Comparison of ENCODE assay signal across 10 cellular contexts in the genomic region with DNA sequence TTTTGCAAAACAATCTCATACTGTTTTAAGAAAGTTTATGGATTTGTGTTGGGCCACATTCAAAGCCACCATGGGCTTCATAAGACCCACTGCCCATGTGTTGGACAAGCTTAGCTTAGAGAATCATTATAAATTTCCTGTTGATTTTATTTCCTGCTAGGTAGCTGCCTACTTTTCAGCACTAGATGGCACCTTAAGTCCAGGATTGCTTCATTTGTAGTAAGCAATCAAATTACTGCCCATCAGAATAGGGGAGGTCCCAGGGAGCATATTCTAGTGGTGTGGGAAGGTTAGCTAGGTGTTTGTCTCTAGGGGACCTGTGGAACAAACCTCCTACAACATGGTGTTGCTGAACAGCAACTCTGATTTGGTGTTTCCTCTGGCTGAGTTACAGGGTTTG. TPM values are rescaled to one million over a fixed set of nuclear protein-coding genes. Genes with fewer than 3 reads are reported as not detected.
DNase-seq lines count a peak whose midpoint lies in the region; ATAC-seq and TF ChIP-seq lines count a peak whose summit lies in the region.
"Had no signal": no experiment of that assay in that cellular context is flagged by ENCODE, and none has a peak within 500 bp of the region (broad histone marks: within the 10 kb centered on the region; RNA-seq: fewer than 3 reads in every experiment).

No MANE protein-coding gene starts in this region.

- TF ChIP-seq CTCF in heart right ventricle (IDR thresholded peaks at IDR 0.05), result peak in 5 of 9 donors; percentile 18 to 44 (median 38)
- peak in 2 of 3 experiments; percentile 6 to 14 for TF ChIP-seq CTCF in esophagus muscularis mucosa (IDR thresholded peaks at IDR 0.05)
- peak in 3 of 7 experiments; percentile 7 to 25 (median 12) for TF ChIP-seq CTCF in body of pancreas (IDR thresholded peaks at IDR 0.05)

- peaks cover 2% of the 10 kb centered on the region in 2 donors for H3K9me3 Mint-ChIP-seq in activated T-cell treated with anti-CD3 and anti-CD28 coated beads, Interleukin-2, amount 50 U/mL, for 72 hours

- H3K36me3 Mint-ChIP-seq in activated T-cell treated with anti-CD3 and anti-CD28 coated beads, Interleukin-2, amount 50 U/mL, for 72 hours (ENCODE audit: insufficient read depth in 2 of 2), result peaks cover 1 to 3% of the 10 kb centered on the region in 2 donors
- H3K36me3 Mint-ChIP-seq: CD14-positive monocyte had no signal

- intact Hi-C loops in heart right ventricle (cut with DNase I) (no loop called here), left cardiac atrium (cut with DNase I) (no loop called here), esophagus muscularis mucosa (cut with DNase I) (no loop called here), body of pancreas (cut with DNase I) (no loop called here)

- no peak for TF ChIP-seq EP300 in esophagus muscularis mucosa (IDR thresholded peaks at IDR 0.05)

- H3K4me1 ChIP-seq in heart right ventricle (no peaks in the 10 kb centered on the region), esophagus muscularis mucosa (no peaks in the 10 kb centered on the region), body of pancreas (no peaks in the 10 kb centered on the region)
- H3K4me1 ChIP-seq: upper lobe of left lung had no signal

- no peaks in the 10 kb centered on the region for H3K36me3 ChIP-seq in heart right ventricle
- H3K36me3 ChIP-seq in esophagus muscularis mucosa, result no peaks in the 10 kb centered on the region
- H3K36me3 ChIP-seq in body of pancreas (replicated peaks in 1 of 2; ENCODE audit: insufficient read depth in 1 of 2, low read depth in 2 of 2), result no peaks in the 10 kb centered on the region
- H3K36me3 ChIP-seq: upper lobe of left lung had no signal

- H3K27ac Mint-ChIP-seq in activated T-cell treated with anti-CD3 and anti-CD28 coated beads, Interleukin-2, amount 50 U/mL, for 72 hours, result no peak overlapping the region

- no peak overlapping the region for H3K4me3 Mint-ChIP-seq in activated T-cell treated with anti-CD3 and anti-CD28 coated beads, Interleukin-2, amount 50 U/mL, for 72 hours
- H3K4me3 Mint-ChIP-seq: CD14-positive monocyte had no signal

- peaks cover 12% of the 10 kb centered on the region for H3K27me3 Mint-ChIP-seq in activated T-cell treated with anti-CD3 and anti-CD28 coated beads, Interleukin-2, amount 50 U/mL, for 72 hours (ENCODE audit: low read depth)

- no peak for TF ChIP-seq POLR2A in esophagus muscularis mucosa (IDR thresholded peaks at IDR 0.05; ENCODE audit: low read depth)
- no peak for TF ChIP-seq POLR2A in body of pancreas (IDR thresholded peaks at IDR 0.05)

- H3K4me1 Mint-ChIP-seq in activated T-cell treated with anti-CD3 and anti-CD28 coated beads, Interleukin-2, amount 50 U/mL, for 72 hours (ENCODE audit: low read depth), result no peaks in the 10 kb centered on the region
- H3K4me1 Mint-ChIP-seq: CD14-positive monocyte had no signal

- DNase-seq in heart right ventricle (no peak), left cardiac atrium (no peak), NCI-H774 (lab: John Stamatoyannopoulos, UW) (peak; percentile 26), esophagus muscularis mucosa (ENCODE audit: extremely low spot score) (no peak), body of pancreas (no peak), NCI-H526 treated with DMSO at 0.1 percent for 48 hours (lab: John Stamatoyannopoulos, UW) (no peak)
- DNase-seq in activated T-cell treated with anti-CD3 and anti-CD28 coated beads, Interleukin-2, amount 50 U/mL, for 72 hours, result no peak
- DNase-seq: upper lobe of left lung had no signal

- ATAC-seq in heart right ventricle (no peak), left cardiac atrium (no peak), HG02610 (IDR thresholded peaks at IDR 0.05; ENCODE audit: unreplicated experiment) (no peak), body of pancreas (no peak)
- no peak for ATAC-seq in activated T-cell treated with anti-CD3 and anti-CD28 coated beads, Interleukin-2, amount 50 U/mL, for 72 hours (replicated peaks in 1 of 2)

- H3K9me3 ChIP-seq in heart right ventricle (peaks cover 0 to 22% (median 0%) of the 10 kb centered on the region in 11 donors), esophagus muscularis mucosa (peaks cover 0 to 11% (median 3%) of the 10 kb centered on the region in 4 donors), body of pancreas (no peaks in the 10 kb centered on the region)
- H3K9me3 ChIP-seq: upper lobe of left lung had no signal

- H3K27me3 ChIP-seq in heart right ventricle (peaks cover 0 to 30% (median 4%) of the 10 kb centered on the region in 7 donors), esophagus muscularis mucosa (peaks cover 0 to 13% (median 0%) of the 10 kb centered on the region in 4 donors), body of pancreas (no peaks in the 10 kb centered on the region)
- H3K27me3 ChIP-seq: upper lobe of left lung had no signal

- no peak overlapping the region for H3K27ac ChIP-seq in heart right ventricle
- no peak overlapping the region for H3K27ac ChIP-seq in esophagus muscularis mucosa (replicated peaks in 1 of 4)
- no peak overlapping the region for H3K27ac ChIP-seq in body of pancreas
- H3K27ac ChIP-seq: upper lobe of left lung had no signal

- no peak overlapping the region for H3K4me3 ChIP-seq in heart right ventricle
- H3K4me3 ChIP-seq in esophagus muscularis mucosa, result no peak overlapping the region
- H3K4me3 ChIP-seq in body of pancreas, result no peak overlapping the region
- H3K4me3 ChIP-seq: upper lobe of left lung had no signal

RNA-seq across cellular contexts. Expression of a gene that starts 11.0 kb away (rescaled TPM):
- total RNA-seq in heart right ventricle (under 1 TPM in 1 of 10 donors, not detected in 9; 0.66 TPM), left cardiac atrium (not detected), esophagus muscularis mucosa (under 1 TPM in 1 of 4 donors, not detected in 3; 0.83 TPM), body of pancreas (not detected)
- not detected for polyA plus RNA-seq in heart right ventricle
- total RNA-seq in activated T-cell treated with anti-CD3 and anti-CD28 coated beads, Interleukin-2, amount 50 U/mL, for 72 hours, result not detected
- total RNA-seq: upper lobe of left lung had no signal
- polyA plus RNA-seq: CD14-positive monocyte had no signal

RNA-seq across cellular contexts. Expression of a gene that starts 34.4 kb away (rescaled TPM):
- total RNA-seq in heart right ventricle (not detected), left cardiac atrium (under 1 TPM in 1 of 2 donors, not detected in 1; 0.26 TPM), esophagus muscularis mucosa (not detected), body of pancreas (not detected)
- polyA plus RNA-seq in heart right ventricle, result under 1 TPM in 1 of 2 donors, not detected in 1; 0.59 TPM
- not detected for total RNA-seq in activated T-cell treated with anti-CD3 and anti-CD28 coated beads, Interleukin-2, amount 50 U/mL, for 72 hours
- total RNA-seq: upper lobe of left lung had no signal
- polyA plus RNA-seq: CD14-positive monocyte had no signal
